In genomic region chr10:97097154-97097490, GRCh38 we compare ENCODE assay signal across 13 cellular contexts.
A peak's percentile ranks its signal among the peaks of the same experiment; 100 is the strongest.
DNase-seq lines count a peak whose midpoint lies in the region; ATAC-seq and TF ChIP-seq lines count a peak whose summit lies in the region.
"Had no signal": no experiment of that assay in that cellular context is flagged by ENCODE, and none has a peak within 500 bp of the region (broad histone marks: within the 10 kb centered on the region; RNA-seq: fewer than 3 reads in every experiment).

No MANE protein-coding gene starts in this region.

- H2AFZ ChIP-seq in neural cell (ENCODE audit: low read depth, low read length) (no peak overlapping the region), GM23248 (no peak overlapping the region)

- no peak overlapping the region for H3K4me3 ChIP-seq in CD8-positive, alpha-beta memory T cell (ENCODE audit: low read length)
- H3K4me3 ChIP-seq in endodermal cell (ENCODE audit: low read length) (no peak overlapping the region), neural cell (ENCODE audit: low read length) (peak overlapping the region; percentile 47), GM23248 (no peak overlapping the region), A673 (ENCODE audit: low read depth, low read length, poor library complexity, severe bottlenecking) (no peak overlapping the region)
- H3K4me3 ChIP-seq: HAP-1, SJSA1 had no signal

- no peak overlapping the region for H3K27ac ChIP-seq in CD8-positive, alpha-beta memory T cell (ENCODE audit: low read depth, low read length)
- H3K27ac ChIP-seq in endodermal cell (ENCODE audit: low read depth, low read length) (peak overlapping the region; percentile 25), neural cell (ENCODE audit: low read length) (peak overlapping the region; percentile 31), GM23248 (no peak overlapping the region), A673 (ENCODE audit: low read depth, low read length, poor library complexity, severe bottlenecking) (no peak overlapping the region)
- H3K27ac ChIP-seq: SJSA1 had no signal

- 95 to 100% methylated on average over 1 to 4 of the region's 4 CpGs for WGBS in endodermal cell (ENCODE audit: insufficient coverage in 1 of 2, insufficient read length in 1 of 2), 2 experiments
- 59 to 84% methylated on average over 4 of the region's 4 CpGs for WGBS in GM23248 (ENCODE audit: low coverage in 1 of 2, low lambda C conversion rate in 2 of 2, missing lambda C conversion rate in 2 of 2), 2 experiments

- H3K9ac ChIP-seq in endodermal cell (ENCODE audit: extremely low read depth, low read length, poor library complexity, severe bottlenecking) = no peak overlapping the region
- H3K9ac ChIP-seq in neural cell (ENCODE audit: low read length) = peak overlapping the region; percentile 18
- H3K9ac ChIP-seq in GM23248 = no peak overlapping the region

- POLR2A ChIA-PET in CD8-positive, alpha-beta memory T cell (lab: Charles Lee) = no interaction called here
- POLR2A ChIA-PET in WTC11 (lab: Charles Lee) (no interaction called here), A673 (lab: Charles Lee; ENCODE audit: low non-redundant PET) (no interaction called here)

- CTCF ChIA-PET in CD8-positive, alpha-beta memory T cell (lab: Charles Lee) = interaction anchor here (1.4 to 3.5 kb wide), 3 partner anchors 16 to 113 kb away, joined by 5 to 17 read pairs (median 10); no protein-coding TSS in a partner anchor
- CTCF ChIA-PET in WTC11 (lab: Charles Lee) (interaction anchor here (1.4 to 2.8 kb wide), 4 partner anchors 15 to 113 kb away, joined by 4 to 16 read pairs (median 8); no protein-coding TSS in a partner anchor), A673 (lab: Charles Lee) (no interaction called here)

- no peaks in the 10 kb centered on the region for H3K36me3 ChIP-seq in CD8-positive, alpha-beta memory T cell (ENCODE audit: insufficient read depth, low read length)
- H3K36me3 ChIP-seq in endodermal cell (ENCODE audit: control insufficient read depth, insufficient read depth, low read length) (no peaks in the 10 kb centered on the region), neural cell (ENCODE audit: insufficient read depth, low read length) (no peaks in the 10 kb centered on the region), GM23248 (ENCODE audit: low read depth) (no peaks in the 10 kb centered on the region), A673 (ENCODE audit: insufficient read depth, low read length, poor library complexity, severe bottlenecking) (no peaks in the 10 kb centered on the region)
- H3K36me3 ChIP-seq: HAP-1, SJSA1 had no signal

- TF ChIP-seq CTCF in WTC11 (IDR thresholded peaks at IDR 0.05) (no peak), endodermal cell (conservative IDR thresholded peaks at IDR 0.05) (no peak), neural cell (IDR thresholded peaks at IDR 0.05; ENCODE audit: poor library complexity, severe bottlenecking) (no peak), GM13977 (IDR thresholded peaks at IDR 0.05; ENCODE audit: extremely low read depth, insufficient read depth, missing control alignments) (no peak), A673 (conservative IDR thresholded peaks at IDR 0.05; ENCODE audit: low read depth, low read length) (no peak)

- no peaks in the 10 kb centered on the region for H3K27me3 ChIP-seq in CD8-positive, alpha-beta memory T cell (ENCODE audit: insufficient read depth, low read length, poor library complexity, severe bottlenecking)
- H3K27me3 ChIP-seq in endodermal cell (ENCODE audit: control insufficient read depth, insufficient read depth, low read length, poor library complexity, severe bottlenecking) (no peaks in the 10 kb centered on the region), neural cell (ENCODE audit: insufficient read depth, low read depth, low read length) (peaks cover 52% of the 10 kb centered on the region), GM23248 (replicated peaks; ENCODE audit: insufficient read depth) (peaks cover 38% of the 10 kb centered on the region), A673 (replicated peaks; ENCODE audit: insufficient read depth, low read depth, low read length, poor library complexity) (peaks cover 22% of the 10 kb centered on the region)

- H3F3A ChIP-seq in neural cell (ENCODE audit: insufficient read depth, low read length, poor library complexity, severe bottlenecking) = peaks cover 4% of the 10 kb centered on the region
- no peaks in the 10 kb centered on the region for H3F3A ChIP-seq in GM23248 (ENCODE audit: insufficient read depth)

- H3K9me3 Mint-ChIP-seq in CD8-positive, alpha-beta memory T cell = no peaks in the 10 kb centered on the region
- H3K9me3 Mint-ChIP-seq in WTC11 (no peaks in the 10 kb centered on the region), endodermal cell (no peaks in the 10 kb centered on the region)

- in situ Hi-C loops in GM23248 (cut with MboI) (no loop called here), GM13977 (cut with MboI; ENCODE audit: low pct_unique_long_range_greater_than_20kb, low sequenced_read_pairs, unreplicated experiment) (no loop called here)

- peak overlapping the region; percentile 61 to 89 (median 78) for H3K4me3 Mint-ChIP-seq in CD8-positive, alpha-beta memory T cell
- H3K4me3 Mint-ChIP-seq in WTC11 (no peak overlapping the region), endodermal cell (no peak overlapping the region)

- TF ChIP-seq EP300 in neural cell (conservative IDR thresholded peaks at IDR 0.05; ENCODE audit: poor library complexity, severe bottlenecking) = no peak

- H3K9me2 ChIP-seq in neural cell (ENCODE audit: insufficient read depth, low read length) = no peaks in the 10 kb centered on the region
- no peaks in the 10 kb centered on the region for H3K9me2 ChIP-seq in GM23248 (ENCODE audit: insufficient read depth)

- no peak for ATAC-seq in WTC11

- H3K79me2 ChIP-seq in neural cell (replicated peaks; ENCODE audit: insufficient read depth, low read length) = no peaks in the 10 kb centered on the region
- H3K79me2 ChIP-seq in GM23248 (ENCODE audit: insufficient read depth) = no peaks in the 10 kb centered on the region

- no TSS peak for BruUV-seq in A673 (replicated peaks; lab: Mats Ljungman, UMichigan)

- peak overlapping the region in 7 of 8 donors; percentile 12 to 94 (median 84) for H3K27ac Mint-ChIP-seq in CD8-positive, alpha-beta memory T cell
- peak overlapping the region; percentile 63; the same call in 1 of the 2 replicates for H3K27ac Mint-ChIP-seq in WTC11
- no peak overlapping the region for H3K27ac Mint-ChIP-seq in endodermal cell

- H4K20me1 ChIP-seq in neural cell (ENCODE audit: insufficient read depth) (no peaks in the 10 kb centered on the region), GM23248 (ENCODE audit: insufficient read depth) (no peaks in the 10 kb centered on the region)

- TF ChIP-seq RAD21 in neural cell (conservative IDR thresholded peaks at IDR 0.05) = no peak

- H3K4me1 Mint-ChIP-seq in CD8-positive, alpha-beta memory T cell = peaks cover 37 to 44% (median 43%) of the 10 kb centered on the region in 3 donors
- H3K4me1 Mint-ChIP-seq in WTC11 (peaks cover 27% of the 10 kb centered on the region), endodermal cell (peaks cover 18% of the 10 kb centered on the region)

- intact Hi-C loops in A673 (cut with micrococcal nuclease; ENCODE audit: unreplicated experiment) = no loop called here

- H3K27me3 Mint-ChIP-seq in CD8-positive, alpha-beta memory T cell = no peaks in the 10 kb centered on the region
- no peaks in the 10 kb centered on the region; the same call in 1 of the 2 replicates for H3K27me3 Mint-ChIP-seq in WTC11 (ENCODE audit: low read depth)
- no peaks in the 10 kb centered on the region for H3K27me3 Mint-ChIP-seq in endodermal cell (ENCODE audit: insufficient read depth)

- DNase-seq in CD8-positive, alpha-beta memory T cell = no peak
- DNase-seq in WTC11 (ENCODE audit: low spot score) (no peak), endodermal cell (no peak), GM23248 (no peak), GM13977 (ENCODE audit: low spot score) (no peak), A673 (ENCODE audit: low spot score) (no peak)
- DNase-seq: IMR-90, NCI-H1417 treated with DMSO at 0.1 percent for 48 hours, NCI-H2029, NCI-H510A had no signal

- H3K4me2 ChIP-seq in neural cell (ENCODE audit: low read length) (no peak overlapping the region), GM23248 (ENCODE audit: unreplicated experiment) (no peak overlapping the region)

- H3K9me3 ChIP-seq in CD8-positive, alpha-beta memory T cell (ENCODE audit: low read length) = no peaks in the 10 kb centered on the region
- H3K9me3 ChIP-seq in endodermal cell (ENCODE audit: control insufficient read depth, low read length) (no peaks in the 10 kb centered on the region), neural cell (ENCODE audit: low read length) (no peaks in the 10 kb centered on the region), GM23248 (ENCODE audit: low read depth) (no peaks in the 10 kb centered on the region), A673 (ENCODE audit: low read depth, low read length, poor library complexity, severe bottlenecking) (no peaks in the 10 kb centered on the region)
- H3K9me3 ChIP-seq: HAP-1, SJSA1 had no signal

- peaks cover 22% of the 10 kb centered on the region for H3K4me1 ChIP-seq in CD8-positive, alpha-beta memory T cell (ENCODE audit: insufficient read depth, low read length)
- H3K4me1 ChIP-seq in endodermal cell (ENCODE audit: control insufficient read depth, insufficient read depth, low read length) (no peaks in the 10 kb centered on the region), GM23248 (ENCODE audit: insufficient read depth) (no peaks in the 10 kb centered on the region), A673 (ENCODE audit: insufficient read depth, low read length, poor library complexity, severe bottlenecking) (peaks cover 4% of the 10 kb centered on the region)
- H3K4me1 ChIP-seq: HAP-1, SJSA1 had no signal

- no peaks in the 10 kb centered on the region for H3K36me3 Mint-ChIP-seq in CD8-positive, alpha-beta memory T cell
- H3K36me3 Mint-ChIP-seq in WTC11 = no peaks in the 10 kb centered on the region
- no peaks in the 10 kb centered on the region for H3K36me3 Mint-ChIP-seq in endodermal cell (ENCODE audit: low read depth)

TF ChIP-seq in WTC11, 78 proteins besides CTCF, POLR2A, EP300 and RAD21 (continues in another document):
- no peak for TF ChIP-seq ZNF423 (CRISPR knock-in tag; IDR thresholded peaks at IDR 0.05)

TF ChIP-seq in neural cell, 6 proteins besides CTCF, POLR2A, EP300 and RAD21 (continues in another document):
- TF ChIP-seq TAF1 (IDR thresholded peaks at IDR 0.05; ENCODE audit: low read depth) = no peak
- TF ChIP-seq EZH2 (IDR thresholded peaks at IDR 0.05; ENCODE audit: borderline replicate concordance, insufficient read depth, low read length, poor library complexity, severe bottlenecking) = no peak
- no peak for TF ChIP-seq POLR2AphosphoS5 (IDR thresholded peaks at IDR 0.05)
- TF ChIP-seq SMC3 (conservative IDR thresholded peaks at IDR 0.05; ENCODE audit: poor library complexity) = no peak
- TF ChIP-seq MXI1 (conservative IDR thresholded peaks at IDR 0.05; ENCODE audit: poor library complexity, severe bottlenecking) = no peak

Comparison
In these comparisons a context has a peak if more than half of its experiments do, and no peak if none do; other contexts are left out.
1. H3K27ac ChIP-seq: peak in endodermal cell (single experiment) and neural cell (single experiment); none in CD8-positive, alpha-beta memory T cell (single experiment), GM23248 (single experiment) and A673 (single experiment).
2. H3K4me3 Mint-ChIP-seq: peak in CD8-positive, alpha-beta memory T cell (7 of 7); none in WTC11 (single experiment) and endodermal cell (single experiment).